8 cellular contexts compared by ENCODE assay signal in the genomic region with DNA sequence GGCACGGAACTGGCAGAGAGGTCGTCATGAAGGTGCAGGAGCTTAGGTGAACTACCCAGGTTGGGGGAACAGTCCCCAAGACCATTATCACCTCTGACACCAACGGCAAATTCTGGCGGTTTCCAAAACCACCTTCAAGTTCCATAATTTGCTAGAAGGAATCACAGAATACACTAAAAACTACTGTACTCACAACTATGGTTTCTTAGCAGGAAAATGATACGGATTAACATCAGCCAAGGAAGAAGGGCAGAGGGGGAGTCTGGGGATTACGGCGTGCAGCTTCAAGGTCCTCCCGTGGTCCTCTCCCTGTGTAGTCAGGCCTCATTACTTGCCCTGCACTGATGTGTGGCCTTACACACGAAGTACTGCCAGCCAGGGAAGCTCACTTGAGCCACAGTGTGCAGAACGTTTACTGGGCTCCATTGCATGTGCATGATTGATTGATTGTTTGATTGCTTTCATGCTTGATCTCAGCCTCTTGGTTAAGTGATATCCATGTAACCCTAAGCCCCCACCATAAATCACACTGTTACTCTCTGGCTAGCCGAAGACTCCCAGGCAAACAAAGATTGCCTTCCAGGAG. TPM values are rescaled to one million over a fixed set of nuclear protein-coding genes. Genes with fewer than 3 reads are reported as not detected.
DNase-seq lines count a peak whose midpoint lies in the region; ATAC-seq, FAIRE-seq and TF ChIP-seq lines count a peak whose summit lies in the region.

No MANE protein-coding gene starts in this region.

- H3K9me3 ChIP-seq in iPS-18c (ENCODE audit: control insufficient read depth, insufficient read depth, low read length) (no peaks in the 10 kb centered on the region), stomach smooth muscle (ENCODE audit: control insufficient read depth in 2 of 2, low read length in 2 of 2) (no peaks in the 10 kb centered on the region)

- H3K27me3 Mint-ChIP-seq in activated CD4-positive, alpha-beta T cell treated with anti-CD3 and anti-CD28 coated beads, Interleukin-2, amount 10 ng/mL, durations not matched to agents 7 days and 5 days, result no peaks in the 10 kb centered on the region
- peaks cover 24% of the 10 kb centered on the region for H3K27me3 Mint-ChIP-seq in WTC11 (ENCODE audit: low read depth)

- H3K9me3 Mint-ChIP-seq in activated CD4-positive, alpha-beta T cell treated with anti-CD3 and anti-CD28 coated beads, Interleukin-2, amount 10 ng/mL, durations not matched to agents 7 days and 5 days, result no peaks in the 10 kb centered on the region
- H3K9me3 Mint-ChIP-seq in WTC11, result peaks cover 21% of the 10 kb centered on the region

- CTCF ChIA-PET in activated CD4-positive, alpha-beta T cell treated with anti-CD3 and anti-CD28 coated beads, Interleukin-2, amount 10 ng/mL, durations not matched to agents 7 days and 5 days (lab: Charles Lee), result interaction anchor here (0.8 kb wide), 1 partner anchor 15 kb away, joined by 3 read pairs; no protein-coding TSS in a partner anchor
- CTCF ChIA-PET in WTC11 (lab: Charles Lee), result interaction anchor here (1.3 kb wide), 1 partner anchor 31 kb away, joined by 4 read pairs; no protein-coding TSS in a partner anchor

- H3K27ac ChIP-seq in stomach smooth muscle (ENCODE audit: low read length), result no peak overlapping the region

- H3K36me3 Mint-ChIP-seq in activated CD4-positive, alpha-beta T cell treated with anti-CD3 and anti-CD28 coated beads, Interleukin-2, amount 10 ng/mL, durations not matched to agents 7 days and 5 days (ENCODE audit: low read depth), result peaks cover 2% of the 10 kb centered on the region
- H3K36me3 Mint-ChIP-seq in WTC11, result peaks cover 13% of the 10 kb centered on the region

- POLR2A ChIA-PET in activated CD4-positive, alpha-beta T cell treated with anti-CD3 and anti-CD28 coated beads, Interleukin-2, amount 10 ng/mL, durations not matched to agents 7 days and 5 days (lab: Charles Lee), result no interaction called here
- POLR2A ChIA-PET in WTC11 (lab: Charles Lee), result no interaction called here

- H3K9ac ChIP-seq in stomach smooth muscle (ENCODE audit: low read length in 2 of 2), result peak overlapping the region; percentile 19 to 51

- ATAC-seq in WTC11, result no peak

- no peaks in the 10 kb centered on the region for H3K36me3 ChIP-seq in stomach smooth muscle (ENCODE audit: control insufficient read depth in 2 of 2, insufficient read depth in 2 of 2, low read length in 2 of 2)

- H3K4me3 Mint-ChIP-seq in activated CD4-positive, alpha-beta T cell treated with anti-CD3 and anti-CD28 coated beads, Interleukin-2, amount 10 ng/mL, durations not matched to agents 7 days and 5 days, result peak overlapping the region; percentile 73
- H3K4me3 Mint-ChIP-seq in WTC11, result peak overlapping the region; percentile 51

- H3K4me3 ChIP-seq in iPS-18c (ENCODE audit: insufficient read depth, low read depth, low read length), result peak overlapping the region; percentile 28; the same call in 1 of the 2 replicates
- peak overlapping the region; percentile 75 to 81 for H3K4me3 ChIP-seq in stomach smooth muscle (ENCODE audit: low read length in 2 of 2)

- no peak for TF ChIP-seq POLR2A in GM12892 (IDR thresholded peaks at IDR 0.05; ENCODE audit: low read depth, low read length)

- peaks cover 34% of the 10 kb centered on the region for H3K4me1 Mint-ChIP-seq in activated CD4-positive, alpha-beta T cell treated with anti-CD3 and anti-CD28 coated beads, Interleukin-2, amount 10 ng/mL, durations not matched to agents 7 days and 5 days
- H3K4me1 Mint-ChIP-seq in WTC11, result peaks cover 42% of the 10 kb centered on the region

- FAIRE-seq in GM12892 (lab: Jason Lieb, UNC), result no peak

- TF ChIP-seq CTCF in WTC11 (IDR thresholded peaks at IDR 0.05), result no peak

- no peaks in the 10 kb centered on the region for H3K27me3 ChIP-seq in stomach smooth muscle (ENCODE audit: control insufficient read depth in 1 of 2, insufficient read depth in 2 of 2, low read length in 2 of 2)

- H3K4me1 ChIP-seq in stomach smooth muscle (ENCODE audit: control insufficient read depth, insufficient read depth, low read length), result peaks cover 19% of the 10 kb centered on the region

- peak overlapping the region; percentile 81 for H3K27ac Mint-ChIP-seq in activated CD4-positive, alpha-beta T cell treated with anti-CD3 and anti-CD28 coated beads, Interleukin-2, amount 10 ng/mL, durations not matched to agents 7 days and 5 days
- H3K27ac Mint-ChIP-seq in WTC11, result no peak overlapping the region

- DNase-seq in activated CD4-positive, alpha-beta T cell treated with anti-CD3 and anti-CD28 coated beads, Interleukin-2, amount 10 ng/mL, durations not matched to agents 7 days and 5 days, result no peak
- no peak for DNase-seq in activated CD4-positive, alpha-beta T cell treated with anti-CD3 and anti-CD28 coated beads for 1 hour
- DNase-seq in WTC11 (ENCODE audit: low spot score) (no peak), GM12892 (ENCODE audit: insufficient read length) (no peak), NOMO-1 (lab: John Stamatoyannopoulos, UW; ENCODE audit: unreplicated experiment in 2 of 2) (no peak), H4 (ENCODE audit: low spot score) (no peak)

TF ChIP-seq in WTC11, 78 proteins besides CTCF, POLR2A, EP300 and RAD21:
- TF ChIP-seq, protein P1, sequence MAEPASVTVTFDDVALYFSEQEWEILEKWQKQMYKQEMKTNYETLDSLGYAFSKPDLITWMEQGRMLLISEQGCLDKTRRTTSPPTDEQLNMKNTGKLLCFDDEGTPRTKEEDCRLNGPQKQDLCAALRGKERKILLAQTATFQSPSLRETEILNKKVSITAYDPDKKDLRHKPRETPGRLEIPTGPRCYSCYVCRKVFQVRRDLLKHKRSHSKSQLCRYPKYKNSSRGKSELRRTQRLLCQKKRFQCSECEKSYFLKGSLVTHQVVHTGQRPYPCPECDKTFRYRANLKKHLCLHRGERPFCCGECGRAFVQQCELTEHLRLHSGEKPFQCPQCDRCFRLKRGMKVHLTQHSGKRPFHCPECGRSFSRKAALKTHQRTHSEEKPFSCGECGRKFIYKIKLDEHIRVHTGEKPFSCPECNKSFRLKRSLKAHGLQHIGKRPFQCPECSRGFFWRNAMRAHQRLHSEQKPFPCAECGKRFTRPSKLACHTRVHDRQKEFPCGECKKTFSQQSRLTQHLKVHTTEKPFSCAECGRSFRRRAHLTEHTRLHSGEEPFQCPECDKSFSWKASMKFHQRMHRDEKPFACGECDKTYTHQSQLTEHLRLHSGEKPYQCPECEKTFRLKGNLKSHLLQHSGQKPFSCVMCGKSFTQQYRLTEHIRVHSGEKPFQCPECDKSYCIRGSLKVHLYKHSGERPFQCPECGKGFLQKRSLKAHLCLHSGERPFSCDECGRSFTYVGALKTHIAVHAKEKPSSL (CRISPR knock-in tag; conservative IDR thresholded peaks at IDR 0.05), result no peak
- TF ChIP-seq ZNF232 (CRISPR knock-in tag; IDR thresholded peaks at IDR 0.05) (no peak), USF1 (CRISPR knock-in tag; IDR thresholded peaks at IDR 0.05) (0 out of 2 replicates have a peak, but pooled peaks have one; percentile 1), NFE2L1 (CRISPR knock-in tag; IDR thresholded peaks at IDR 0.05) (0 out of 2 replicates have a peak, but pooled peaks have one; percentile 36), GTF2I (CRISPR knock-in tag; conservative IDR thresholded peaks at IDR 0.05) (no peak)
- TF ChIP-seq, protein P2, sequence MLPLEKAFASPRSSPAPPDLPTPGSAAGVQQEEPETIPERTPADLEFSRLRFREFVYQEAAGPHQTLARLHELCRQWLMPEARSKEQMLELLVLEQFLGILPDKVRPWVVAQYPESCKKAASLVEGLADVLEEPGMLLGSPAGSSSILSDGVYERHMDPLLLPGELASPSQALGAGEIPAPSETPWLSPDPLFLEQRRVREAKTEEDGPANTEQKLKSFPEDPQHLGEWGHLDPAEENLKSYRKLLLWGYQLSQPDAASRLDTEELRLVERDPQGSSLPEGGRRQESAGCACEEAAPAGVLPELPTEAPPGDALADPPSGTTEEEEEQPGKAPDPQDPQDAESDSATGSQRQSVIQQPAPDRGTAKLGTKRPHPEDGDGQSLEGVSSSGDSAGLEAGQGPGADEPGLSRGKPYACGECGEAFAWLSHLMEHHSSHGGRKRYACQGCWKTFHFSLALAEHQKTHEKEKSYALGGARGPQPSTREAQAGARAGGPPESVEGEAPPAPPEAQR (CRISPR knock-in tag; IDR thresholded peaks at IDR 0.05), result no peak

RNA-seq across cellular contexts. Expression of gene STX2, which starts 0.8 kb away (rescaled TPM):
- 10 to 100 TPM; 23.2 to 25.5 TPM for total RNA-seq in activated CD4-positive, alpha-beta T cell treated with anti-CD3 and anti-CD28 coated beads, Interleukin-2, amount 10 ng/mL, durations not matched to agents 7 days and 5 days
- 21.1 to 23.2 TPM (median 22.7 TPM) in 3 replicates for total RNA-seq in WTC11 (2021)
- 13.8 TPM for polyA plus RNA-seq in GM12892 (2012; ENCODE audit: missing spikeins)
- total RNA-seq in H4 (2014; rRNA removed; shearing (Covaris generic)), result 19.6 and 20.5 TPM in 2 replicates

RNA-seq across cellular contexts. Expression of gene RAN, which starts 32.0 kb away (rescaled TPM):
- 1,000 to 10,000 TPM; 1,033 to 1,124 TPM for total RNA-seq in activated CD4-positive, alpha-beta T cell treated with anti-CD3 and anti-CD28 coated beads, Interleukin-2, amount 10 ng/mL, durations not matched to agents 7 days and 5 days
- total RNA-seq in WTC11 (2021), result 1,744 to 1,783 TPM (median 1,745 TPM) in 3 replicates
- polyA plus RNA-seq in GM12892 (2012; ENCODE audit: missing spikeins), result 1,760 TPM
- total RNA-seq in H4 (2014; rRNA removed; shearing (Covaris generic)), result 983 and 1,090 TPM in 2 replicates
